24 cellular contexts compared by ENCODE assay signal in genomic region chr14:96149131-96149530, GRCh38. TPM values are rescaled to one million over a fixed set of nuclear protein-coding genes. Genes with fewer than 3 reads are reported as not detected.
DNase-seq lines count a peak whose midpoint lies in the region; FAIRE-seq and TF ChIP-seq lines count a peak whose summit lies in the region.
"Had no signal": no experiment of that assay in that cellular context is flagged by ENCODE, and none has a peak within 500 bp of the region (broad histone marks: within the 10 kb centered on the region; RNA-seq: fewer than 3 reads in every experiment).

No MANE protein-coding gene starts in this region.

- no peak overlapping the region for H3K56ac ChIP-seq in H1 (replicated peaks; ENCODE audit: insufficient read length, low read depth, low read length)

- no peak overlapping the region for H2BK120ac ChIP-seq in H1 (replicated peaks; ENCODE audit: low read depth, low read length)

- no peaks in the 10 kb centered on the region for H4K20me1 ChIP-seq in BLaER1
- peaks cover 0 to 2% of the 10 kb centered on the region in 2 experiments for H4K20me1 ChIP-seq in H1 (replicated peaks in 1 of 2; ENCODE audit: control insufficient read depth in 1 of 2, insufficient read depth in 2 of 2, low read length in 2 of 2)
- H4K20me1 ChIP-seq in osteoblast (ENCODE audit: insufficient read depth, low read length), result no peaks in the 10 kb centered on the region

- H4K91ac ChIP-seq in H1 (replicated peaks; ENCODE audit: insufficient read length, low read length), result no peak overlapping the region

- H2AK5ac ChIP-seq in H1 (ENCODE audit: low read depth, low read length), result no peak overlapping the region

- CTCF ChIA-PET in H1 (lab: Charles Lee; ENCODE audit: partially characterized antibody), result interaction anchor here (1.2 to 1.6 kb wide), 3 partner anchors 18 to 127 kb away, joined by 3 to 5 read pairs (median 3); no protein-coding TSS in a partner anchor

- H4K5ac ChIP-seq in H1 (ENCODE audit: insufficient read length, low read depth, low read length), result no peak overlapping the region

- no peak overlapping the region for H3K23ac ChIP-seq in H1 (ENCODE audit: insufficient read length)

- no peak overlapping the region for H3K4me3 Mint-ChIP-seq in progenitor cell of endocrine pancreas (ENCODE audit: low read depth)
- H3K4me3 Mint-ChIP-seq: CD4-positive, alpha-beta memory T cell; IgD-negative memory B cell had no signal

- H3K27ac Mint-ChIP-seq in progenitor cell of endocrine pancreas, result no peak overlapping the region
- H3K27ac Mint-ChIP-seq: CD4-positive, alpha-beta memory T cell; IgD-negative memory B cell had no signal

- TF ChIP-seq EP300 in H1 (IDR thresholded peaks at IDR 0.05; ENCODE audit: borderline replicate concordance in 1 of 2, low read depth in 2 of 2, low read length in 2 of 2), result no peak

- H4K8ac ChIP-seq in H1 (ENCODE audit: extremely low read depth, insufficient read depth, low read length), result 0 out of 2 replicates have a peak overlapping the region, but pooled peaks have one; percentile 45

- H3K9me3 Mint-ChIP-seq in progenitor cell of endocrine pancreas (ENCODE audit: low read depth), result peaks cover 16% of the 10 kb centered on the region

- WGBS in H1 (ENCODE audit: extremely low coverage in 1 of 2, insufficient coverage in 1 of 2, insufficient read length in 1 of 2, insufficient replicate concordance in 2 of 2, low coverage in 1 of 2, low lambda C conversion rate in 2 of 2, missing lambda C conversion rate in 1 of 2), 2 experiments, result 79% methylated on average over 4 of the region's 4 CpGs; no CpG with 5 or more reads in 1 of the 2 experiments

- H3K4me1 Mint-ChIP-seq in progenitor cell of endocrine pancreas (ENCODE audit: low read depth), result peaks cover 7% of the 10 kb centered on the region
- H3K4me1 Mint-ChIP-seq: CD4-positive, alpha-beta memory T cell; IgD-negative memory B cell had no signal

- H3K27me3 ChIP-seq in BLaER1 (no peaks in the 10 kb centered on the region), MG63 (no peaks in the 10 kb centered on the region), H1 (replicated peaks in 1 of 4; ENCODE audit: control insufficient read depth in 3 of 4, extremely low read depth in 1 of 4, insufficient read depth in 3 of 4, low read length in 3 of 4) (no peaks in the 10 kb centered on the region), osteoblast (ENCODE audit: insufficient read depth, low read length) (no peaks in the 10 kb centered on the region)

- H3K4me2 ChIP-seq in BLaER1 (peak overlapping the region; percentile 31; the same call in 1 of the 2 replicates), H1 (ENCODE audit: insufficient read depth in 1 of 2, low read depth in 2 of 2, low read length in 2 of 2) (no peak overlapping the region), osteoblast (ENCODE audit: insufficient read depth, low read length) (no peak overlapping the region)
- H3K4me2 ChIP-seq: KMS-11 had no signal

- no peaks in the 10 kb centered on the region for H3K79me1 ChIP-seq in H1 (ENCODE audit: low read depth, low read length)

- H3K27ac ChIP-seq in BLaER1 (no peak overlapping the region; the same call in 1 of the 2 replicates), H1 (ENCODE audit: low read depth, low read length) (no peak overlapping the region), osteoblast (ENCODE audit: low read depth, low read length) (no peak overlapping the region)
- H3K27ac ChIP-seq: KMS-11 had no signal

- DNase-seq in MG63 (peak; percentile 87), H1 (ENCODE audit: low read depth in 1 of 2, low spot score in 2 of 2) (no peak), osteoblast (ENCODE audit: insufficient read length, low spot score, missing footprints) (no peak), hypothalamus (lab: John Stamatoyannopoulos, UW) (no peak), progenitor cell of endocrine pancreas (ENCODE audit: low spot score, unreplicated experiment) (no peak), GF-D8 (lab: John Stamatoyannopoulos, UW) (no peak), inferior parietal cortex (ENCODE audit: extremely low spot score) (no peak)
- DNase-seq: C1 segment of cervical spinal cord; CD4-positive, alpha-beta memory T cell; COR-L47; NCI-H1092; NCI-H1417 treated with DMSO at 0.1 percent for 48 hours; NCI-H187 treated with DMSO at 0.1 percent for 48 hours; NCI-H2171 treated with DMSO at 0.1 percent for 48 hours; NCI-H345; NCI-H510A treated with DMSO at 0.1 percent for 48 hours; NCI-H748 treated with DMSO at 0.1 percent for 48 hours; NK-92 treated with Interleukin-12 subunit alpha and Interleukin-12 subunit beta, amount 100 ng/mL, for 24 hours; SHP77 treated with DMSO at 0.1 percent for 48 hours had no signal

- no peak overlapping the region for H2BK15ac ChIP-seq in H1 (ENCODE audit: low read length)

- no peak for TF ChIP-seq POLR2A in H1 (IDR thresholded peaks at IDR 0.05; ENCODE audit: control extremely low read depth in 1 of 2, low read depth in 2 of 2, low read length in 2 of 2)

- H3K4me3 ChIP-seq in BLaER1 (no peak overlapping the region), MG63 (no peak overlapping the region), H1 (ENCODE audit: extremely low read depth in 1 of 4, insufficient read depth in 2 of 4, low read depth in 3 of 4, low read length in 4 of 4) (no peak overlapping the region), osteoblast (ENCODE audit: insufficient read depth, low read length) (no peak overlapping the region)

- FAIRE-seq in H1 (lab: Jason Lieb, UNC), result no peak
- FAIRE-seq: H54 had no signal

- H3K23me2 ChIP-seq in H1 (ENCODE audit: low read depth, low read length), result no peaks in the 10 kb centered on the region

- no peak overlapping the region for H3K4ac ChIP-seq in H1 (replicated peaks; ENCODE audit: insufficient read length, low read depth, low read length)

- no peak for TF ChIP-seq RAD21 in H1 (IDR thresholded peaks at IDR 0.05 in 1 of 2, conservative IDR thresholded peaks at IDR 0.05 in 1 of 2; ENCODE audit: low read depth in 2 of 2, low read length in 2 of 2)

- H2AFZ ChIP-seq in H1 (ENCODE audit: low read length) (no peak overlapping the region), osteoblast (ENCODE audit: low read length) (peak overlapping the region; percentile 12)

- H3K14ac ChIP-seq in H1 (ENCODE audit: insufficient read length), result no peak overlapping the region

- H3K4me1 ChIP-seq in BLaER1 (peaks cover 10% of the 10 kb centered on the region), H1 (replicated peaks in 1 of 4; ENCODE audit: control insufficient read depth in 3 of 4, insufficient read depth in 4 of 4, low read length in 3 of 4) (no peaks in the 10 kb centered on the region), osteoblast (ENCODE audit: insufficient read depth, low read length) (peaks cover 20% of the 10 kb centered on the region)

- H3K79me2 ChIP-seq in H1 (ENCODE audit: control insufficient read depth in 1 of 2, insufficient read depth in 2 of 2, low read length in 2 of 2) (no peaks in the 10 kb centered on the region), osteoblast (ENCODE audit: insufficient read depth, low read length) (no peaks in the 10 kb centered on the region)

- no peak overlapping the region for H2BK5ac ChIP-seq in H1 (ENCODE audit: low read depth, low read length)

- peaks cover 18% of the 10 kb centered on the region for H3K9me3 ChIP-seq in BLaER1
- H3K9me3 ChIP-seq in MG63, result peaks cover 8% of the 10 kb centered on the region
- no peaks in the 10 kb centered on the region for H3K9me3 ChIP-seq in H1 (ENCODE audit: insufficient read depth in 2 of 2, low read depth in 1 of 2, low read length in 1 of 2)
- no peaks in the 10 kb centered on the region for H3K9me3 ChIP-seq in osteoblast (ENCODE audit: low read depth, low read length)

- no peaks in the 10 kb centered on the region for H3K36me3 ChIP-seq in BLaER1
- no peaks in the 10 kb centered on the region for H3K36me3 ChIP-seq in MG63
- no peaks in the 10 kb centered on the region for H3K36me3 ChIP-seq in H1 (ENCODE audit: control insufficient read depth in 2 of 4, insufficient read depth in 4 of 4, low read length in 3 of 4)
- H3K36me3 ChIP-seq in osteoblast (ENCODE audit: insufficient read depth, low read length), result no peaks in the 10 kb centered on the region

- POLR2A ChIA-PET in H1 (lab: Charles Lee; ENCODE audit: partially characterized antibody), result no interaction called here

- no peak overlapping the region for H2BK20ac ChIP-seq in H1 (ENCODE audit: low read length)

- no peaks in the 10 kb centered on the region for H3K27me3 Mint-ChIP-seq in progenitor cell of endocrine pancreas

- H3K36me3 Mint-ChIP-seq in progenitor cell of endocrine pancreas (ENCODE audit: insufficient read depth), result no peaks in the 10 kb centered on the region
- H3K36me3 Mint-ChIP-seq: CD4-positive, alpha-beta memory T cell; IgD-negative memory B cell had no signal

- no peak overlapping the region for H2BK12ac ChIP-seq in H1 (ENCODE audit: low read depth, low read length)

- H3K18ac ChIP-seq in H1 (ENCODE audit: extremely low read depth, low read length), result no peak overlapping the region

- H3K9ac ChIP-seq in BLaER1 (no peak overlapping the region), H1 (replicated peaks in 1 of 4; ENCODE audit: extremely low read depth in 1 of 4, low read depth in 3 of 4, low read length in 3 of 4) (no peak overlapping the region; a peak in 1 of 7 replicates)
- H3K9ac ChIP-seq: KMS-11 had no signal

- TF ChIP-seq CTCF in H1 (IDR thresholded peaks at IDR 0.05; ENCODE audit: control extremely low read depth in 1 of 3, insufficient read depth in 1 of 3, low read depth in 1 of 3, low read length in 3 of 3) (no peak), osteoblast (IDR thresholded peaks at IDR 0.05; ENCODE audit: extremely low read depth, low read depth, low read length) (no peak), progenitor cell of endocrine pancreas (IDR thresholded peaks at IDR 0.05; ENCODE audit: unreplicated experiment) (no peak)

TF ChIP-seq in H1, 55 proteins besides CTCF, POLR2A, EP300 and RAD21 (continues in another document):
- TF ChIP-seq SUZ12 (IDR thresholded peaks at IDR 0.05; ENCODE audit: low read length), result no peak
- no peak for TF ChIP-seq CEBPB (IDR thresholded peaks at IDR 0.05; ENCODE audit: low read depth, low read length)
- no peak for TF ChIP-seq CHD2 (IDR thresholded peaks at IDR 0.05; ENCODE audit: low read length)
- no peak for TF ChIP-seq GABPA (IDR thresholded peaks at IDR 0.05; ENCODE audit: borderline replicate concordance, insufficient read depth, low read length)
- TF ChIP-seq CREB1 (IDR thresholded peaks at IDR 0.05), result no peak

RNA-seq across cellular contexts. Expression of gene BDKRB2, which starts 55.5 kb away (rescaled TPM):
- total RNA-seq in MG63 (2014; rRNA removed; shearing (Covaris generic); ENCODE audit: low replicate concordance), result 8.0 and 8.8 TPM in 2 replicates
- total RNA-seq in H1 (2021; fragmentation: NEBNext Ultra II Directional; extraction: Animal tissue kit (Norgen Biotek cat#: 25700)), result 0.13 TPM in 2 replicates
- polyA plus RNA-seq in H1 (2011; rRNA removed), result 0.21 and 0.24 TPM in 2 replicates
- 0.28 TPM for polyA plus RNA-seq in H1 (2011; cell fraction: cytosol; rRNA removed)
- polyA plus RNA-seq in H1 (2011; cell fraction: nucleus; rRNA removed), result 0.30 TPM
- polyA plus RNA-seq in H1 (2012, experiment 1 of 2), result 0.20 to 0.33 TPM (median 0.26 TPM) in 4 replicates
- polyA plus RNA-seq in H1 (2012, experiment 2 of 2), result not detected
- 0.20 TPM for polyA plus RNA-seq in H1 (2013, experiment 1 of 2)
- 0.18 TPM for polyA plus RNA-seq in H1 (2013, experiment 2 of 2)
- polyA minus RNA-seq in H1 (2011; rRNA and poly(A)+ RNA removed), result 1.3 and 1.8 TPM in 2 replicates
- polyA minus RNA-seq in H1 (2011; cell fraction: cytosol; rRNA and poly(A)+ RNA removed), result 0.51 TPM
- 0.70 TPM for polyA minus RNA-seq in H1 (2011; cell fraction: nucleus; rRNA and poly(A)+ RNA removed)
- total RNA-seq in osteoblast (4.1 and 7.6 TPM in 2 replicates), progenitor cell of endocrine pancreas (0.36 and 0.42 TPM in 2 replicates)
- total RNA-seq: CD4-positive, alpha-beta memory T cell; G401 had no signal
- polyA plus RNA-seq: CD4-positive, alpha-beta memory T cell; IgD-negative memory B cell had no signal
